ENCODE assay signal across 11 cellular contexts in the genomic region with DNA sequence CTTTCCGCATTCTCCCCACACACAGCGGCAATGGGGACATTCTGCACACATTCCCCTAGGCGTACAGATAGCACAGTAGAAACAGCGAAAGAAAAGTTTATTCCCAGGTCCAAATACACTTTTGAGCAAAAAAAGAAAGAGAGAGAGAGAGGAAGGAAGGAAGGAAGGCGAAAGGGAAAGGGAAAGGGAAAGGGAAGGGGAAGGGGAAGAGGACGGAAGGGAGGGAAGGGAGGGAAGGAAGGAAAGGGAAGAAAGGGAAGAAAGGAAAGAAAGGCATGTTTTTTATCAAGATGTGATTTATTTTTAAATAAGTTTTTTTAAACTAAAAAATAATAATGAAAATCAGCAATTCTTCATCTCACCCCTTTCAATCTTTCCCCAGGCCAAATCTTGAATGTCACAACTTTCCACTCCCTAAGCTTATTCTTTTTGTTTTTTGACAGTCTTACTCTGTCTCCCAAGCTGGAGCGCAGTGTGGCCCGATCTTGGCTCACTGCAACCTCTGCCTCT.
"Had no signal": no experiment of that assay in that cellular context is flagged by ENCODE, and none has a peak within 500 bp of the region (broad histone marks: within the 10 kb centered on the region; RNA-seq: fewer than 3 reads in every experiment).

No MANE protein-coding gene starts in this region.

- H3K9ac ChIP-seq: GM23248, KMS-11 had no signal

- H3K27ac ChIP-seq: GM23248, HL-60, KMS-11 had no signal

- DNase-seq: GM23248, GOT3, H9, HCEC 1CT, HFFc6, IMR-90, Karpas-422, KBM-7 had no signal

- H3K4me3 ChIP-seq: GM23248 had no signal

- H3K4me2 ChIP-seq: KMS-11 had no signal

- H2AFZ ChIP-seq: GM23248 had no signal

- FAIRE-seq: H54 had no signal
